In genomic region chr1:1299686-1300351, GRCh38 we compare ENCODE assay signal across 9 cellular contexts. TPM values are rescaled to one million over a fixed set of nuclear protein-coding genes. Genes with fewer than 3 reads are reported as not detected.
DNase-seq lines count a peak whose midpoint lies in the region; ATAC-seq and TF ChIP-seq lines count a peak whose summit lies in the region.
"Had no signal": no experiment of that assay in that cellular context is flagged by ENCODE, and none has a peak within 500 bp of the region (broad histone marks: within the 10 kb centered on the region; RNA-seq: fewer than 3 reads in every experiment).

No MANE protein-coding gene starts in this region.

- H2AFZ ChIP-seq in DND-41 (ENCODE audit: low read depth, low read length) (no peak overlapping the region), HCT116 (ENCODE audit: low read depth, low read length, poor library complexity, severe bottlenecking) (no peak overlapping the region)

- intact Hi-C loops in HCT116 (cut with micrococcal nuclease): no loop called here

- H3K4me1 Mint-ChIP-seq in activated naive CD8-positive, alpha-beta T cell treated with anti-CD3 and anti-CD28 coated beads, Interleukin-2, amount 50 U/mL, for 24 hours: peaks cover 2% of the 10 kb centered on the region
- H3K4me1 Mint-ChIP-seq in mesothelial cell of epicardium: peaks cover 5% of the 10 kb centered on the region
- H3K4me1 Mint-ChIP-seq: central memory CD8-positive, alpha-beta T cell had no signal

- H3K9me2 ChIP-seq in HCT116 (ENCODE audit: insufficient read depth): no peaks in the 10 kb centered on the region
- H3K9me2 ChIP-seq: SK-N-SH had no signal

- H3K4me1 ChIP-seq in DND-41 (ENCODE audit: insufficient read depth, low read length) (0 out of 2 replicates have a peak, but pooled peaks cover 1% of the 10 kb centered on the region), HCT116 (ENCODE audit: control insufficient read depth in 1 of 2, insufficient read depth in 2 of 2, low read length in 2 of 2) (peaks cover 9 to 21% of the 10 kb centered on the region in 2 experiments)

- H4K20me1 ChIP-seq in DND-41 (ENCODE audit: insufficient read depth, low read length) (peaks cover 55% of the 10 kb centered on the region), HCT116 (ENCODE audit: insufficient read depth) (no peaks in the 10 kb centered on the region)

- no peaks in the 10 kb centered on the region for H3K9me3 Mint-ChIP-seq in activated naive CD8-positive, alpha-beta T cell treated with anti-CD3 and anti-CD28 coated beads, Interleukin-2, amount 50 U/mL, for 24 hours
- no peaks in the 10 kb centered on the region for H3K9me3 Mint-ChIP-seq in mesothelial cell of epicardium
- H3K9me3 Mint-ChIP-seq: central memory CD8-positive, alpha-beta T cell had no signal

- BruUV-seq in HCT116 (replicated peaks; lab: Mats Ljungman, UMichigan): no TSS peak

- no peak for TF ChIP-seq POLR2A in HCT116 (IDR thresholded peaks at IDR 0.05; ENCODE audit: borderline replicate concordance, extremely low read depth, insufficient read depth, insufficient read length)

- no peak for DNase-seq in DND-41
- no peak for DNase-seq in HCT116 (ENCODE audit: low read depth, low spot score)
- DNase-seq in activated naive CD8-positive, alpha-beta T cell treated with anti-CD3 and anti-CD28 coated beads, Interleukin-2, amount 50 U/mL, for 24 hours: no peak
- no peak for DNase-seq in mesothelial cell of epicardium (ENCODE audit: low spot score in 2 of 2, unreplicated experiment in 2 of 2)
- no peak for DNase-seq in NCI-H1436 treated with DMSO at 0.1 percent for 48 hours (lab: John Stamatoyannopoulos, UW)
- DNase-seq in stimulated activated CD4-positive, alpha-beta T cell treated with anti-CD3 and anti-CD28 coated beads, Interleukin-4, amount 100 ng/mL, for 4 hours: no peak

- TF ChIP-seq RAD21 in HCT116 (IDR thresholded peaks at IDR 0.05; ENCODE audit: low read depth): no peak

- TF ChIP-seq CTCF in DND-41 (IDR thresholded peaks at IDR 0.05; ENCODE audit: borderline replicate concordance, extremely low read depth, low read length, poor library complexity, severe bottlenecking) (peak; percentile 52), HCT116 (IDR thresholded peaks at IDR 0.05 in 2 of 3, conservative IDR thresholded peaks at IDR 0.05 in 1 of 3; ENCODE audit: borderline replicate concordance in 1 of 3, insufficient read depth in 1 of 3, low read depth in 2 of 3, low read length in 2 of 3) (peak in 2 of 3 experiments; percentile 46 to 47; a peak in 3 of 6 replicates), mesothelial cell of epicardium (IDR thresholded peaks at IDR 0.05; ENCODE audit: unreplicated experiment) (peak; percentile 25)

- H3K27me3 ChIP-seq in DND-41 (ENCODE audit: insufficient read depth, low read length, poor library complexity) (no peaks in the 10 kb centered on the region), HCT116 (ENCODE audit: insufficient read depth, low read length) (no peaks in the 10 kb centered on the region)

- H3K4me2 ChIP-seq in DND-41 (ENCODE audit: insufficient read depth, low read length) (no peak overlapping the region), HCT116 (ENCODE audit: low read length) (no peak overlapping the region)
- H3K4me2 ChIP-seq: SK-N-SH had no signal

- H3K36me3 Mint-ChIP-seq in activated naive CD8-positive, alpha-beta T cell treated with anti-CD3 and anti-CD28 coated beads, Interleukin-2, amount 50 U/mL, for 24 hours (ENCODE audit: low read depth): no peaks in the 10 kb centered on the region
- no peaks in the 10 kb centered on the region for H3K36me3 Mint-ChIP-seq in mesothelial cell of epicardium

- CTCF ChIA-PET in HCT116 (lab: Charles Lee): interaction anchor here (1.0 to 1.6 kb wide), 2 partner anchors 9 kb away, joined by 3 to 6 read pairs; no protein-coding TSS in a partner anchor

- H3K4me3 ChIP-seq in DND-41 (ENCODE audit: low read depth in 1 of 2, low read length in 2 of 2): no peak overlapping the region
- H3K4me3 ChIP-seq in HCT116 (replicated peaks in 1 of 2; ENCODE audit: low read depth in 1 of 2, low read length in 2 of 2): no peak overlapping the region

- POLR2A ChIA-PET in HCT116 (lab: Charles Lee): no interaction called here

- peaks cover 11% of the 10 kb centered on the region for H3K79me2 ChIP-seq in DND-41 (ENCODE audit: insufficient read depth, low read length)
- no peaks in the 10 kb centered on the region for H3K79me2 ChIP-seq in HCT116 (ENCODE audit: insufficient read depth, low read length)

- no peak overlapping the region for H3K27ac Mint-ChIP-seq in activated naive CD8-positive, alpha-beta T cell treated with anti-CD3 and anti-CD28 coated beads, Interleukin-2, amount 50 U/mL, for 24 hours
- H3K27ac Mint-ChIP-seq in mesothelial cell of epicardium: no peak overlapping the region

- H3K27ac ChIP-seq in DND-41 (ENCODE audit: low read length) (no peak overlapping the region), HCT116 (ENCODE audit: low read depth, low read length) (no peak overlapping the region)

- no peaks in the 10 kb centered on the region for H3K27me3 Mint-ChIP-seq in activated naive CD8-positive, alpha-beta T cell treated with anti-CD3 and anti-CD28 coated beads, Interleukin-2, amount 50 U/mL, for 24 hours
- no peaks in the 10 kb centered on the region for H3K27me3 Mint-ChIP-seq in mesothelial cell of epicardium (ENCODE audit: low read depth)
- H3K27me3 Mint-ChIP-seq: central memory CD8-positive, alpha-beta T cell had no signal

- H3K36me3 ChIP-seq in DND-41 (ENCODE audit: insufficient read depth, low read length) (peaks cover 16% of the 10 kb centered on the region; the same call in 1 of the 2 replicates), HCT116 (ENCODE audit: control insufficient read depth in 1 of 2, insufficient read depth in 2 of 2, low read length in 2 of 2) (no peaks in the 10 kb centered on the region)

- H3K9ac ChIP-seq in DND-41 (ENCODE audit: low read depth, low read length) (no peak overlapping the region), HCT116 (ENCODE audit: low read length) (no peak overlapping the region)
- H3K9ac ChIP-seq: SK-N-SH had no signal

- H3K9me3 ChIP-seq in DND-41 (ENCODE audit: insufficient read depth, low read length, severe bottlenecking) (no peaks in the 10 kb centered on the region), HCT116 (ENCODE audit: control insufficient read depth in 1 of 2, insufficient read depth in 1 of 2, low read depth in 1 of 2, low read length in 2 of 2) (no peaks in the 10 kb centered on the region)
- H3K9me3 ChIP-seq: SK-N-SH had no signal

- ATAC-seq in DND-41 (ENCODE audit: insufficient read depth, low read depth): peak; percentile 56; the same call in 2 of the 3 replicates
- peak; percentile 52 for ATAC-seq in HCT116
- peak; percentile 54 for ATAC-seq in activated naive CD8-positive, alpha-beta T cell treated with anti-CD3 and anti-CD28 coated beads, Interleukin-2, amount 50 U/mL, for 24 hours
- ATAC-seq in esophagus mucosa: no peak

- RAD21 ChIA-PET in HCT116 (lab: Charles Lee; ENCODE audit: low non-redundant PET in 1 of 2, low total read pairs in 2 of 2, uncharacterized antibody in 2 of 2, unreplicated experiment in 2 of 2): no interaction called here

- no peak overlapping the region for H3K4me3 Mint-ChIP-seq in activated naive CD8-positive, alpha-beta T cell treated with anti-CD3 and anti-CD28 coated beads, Interleukin-2, amount 50 U/mL, for 24 hours
- no peak overlapping the region for H3K4me3 Mint-ChIP-seq in mesothelial cell of epicardium
- H3K4me3 Mint-ChIP-seq: central memory CD8-positive, alpha-beta T cell had no signal

TF ChIP-seq in HCT116, 20 proteins besides CTCF, POLR2A, EP300 and RAD21:
- TF ChIP-seq ZFX (IDR thresholded peaks at IDR 0.05): no peak

RNA-seq across cellular contexts. Expression of gene ACAP3, which starts 7.9 kb away (rescaled TPM):
- total RNA-seq in HCT116 (2021; ENCODE audit: unreplicated experiment) (38.8 TPM), mesothelial cell of epicardium (85.5 to 97.3 TPM (median 91.0 TPM) in 3 replicates), esophagus mucosa (35.3 TPM)
- polyA plus RNA-seq in HCT116 (2012): 28.8 and 32.5 TPM in 2 replicates

RNA-seq across cellular contexts. Expression of gene PUSL1, which starts 8.6 kb away (rescaled TPM):
- total RNA-seq in HCT116 (2021; ENCODE audit: unreplicated experiment) (47.2 TPM), mesothelial cell of epicardium (12.7 to 14.5 TPM (median 14.2 TPM) in 3 replicates), esophagus mucosa (23.0 TPM)
- polyA plus RNA-seq in HCT116 (2012): 29.8 and 33.2 TPM in 2 replicates

RNA-seq across cellular contexts. Expression of gene SCNN1D, which starts 19.6 kb away (rescaled TPM):
- total RNA-seq in HCT116 (2021; ENCODE audit: unreplicated experiment) (3.7 TPM), mesothelial cell of epicardium (16.0 to 17.5 TPM (median 16.8 TPM) in 3 replicates), esophagus mucosa (2.8 TPM)
- polyA plus RNA-seq in HCT116 (2012): 3.3 and 3.5 TPM in 2 replicates

RNA-seq across cellular contexts. Expression of gene INTS11, which starts 24.6 kb away (rescaled TPM):
- 161 TPM for total RNA-seq in HCT116 (2021; ENCODE audit: unreplicated experiment)
- 161 and 165 TPM in 2 replicates for polyA plus RNA-seq in HCT116 (2012)
- total RNA-seq in mesothelial cell of epicardium: 163 to 165 TPM (median 165 TPM) in 3 replicates
- total RNA-seq in esophagus mucosa: 54.0 TPM

RNA-seq across cellular contexts. Expression of gene CPTP, which starts 24.8 kb away (rescaled TPM):
- total RNA-seq in HCT116 (2021; ENCODE audit: unreplicated experiment): 16.3 TPM
- polyA plus RNA-seq in HCT116 (2012): 11.2 and 13.9 TPM in 2 replicates
- 17.8 to 19.3 TPM (median 18.5 TPM) in 3 replicates for total RNA-seq in mesothelial cell of epicardium
- total RNA-seq in esophagus mucosa: 25.1 TPM
